In the genomic region with DNA sequence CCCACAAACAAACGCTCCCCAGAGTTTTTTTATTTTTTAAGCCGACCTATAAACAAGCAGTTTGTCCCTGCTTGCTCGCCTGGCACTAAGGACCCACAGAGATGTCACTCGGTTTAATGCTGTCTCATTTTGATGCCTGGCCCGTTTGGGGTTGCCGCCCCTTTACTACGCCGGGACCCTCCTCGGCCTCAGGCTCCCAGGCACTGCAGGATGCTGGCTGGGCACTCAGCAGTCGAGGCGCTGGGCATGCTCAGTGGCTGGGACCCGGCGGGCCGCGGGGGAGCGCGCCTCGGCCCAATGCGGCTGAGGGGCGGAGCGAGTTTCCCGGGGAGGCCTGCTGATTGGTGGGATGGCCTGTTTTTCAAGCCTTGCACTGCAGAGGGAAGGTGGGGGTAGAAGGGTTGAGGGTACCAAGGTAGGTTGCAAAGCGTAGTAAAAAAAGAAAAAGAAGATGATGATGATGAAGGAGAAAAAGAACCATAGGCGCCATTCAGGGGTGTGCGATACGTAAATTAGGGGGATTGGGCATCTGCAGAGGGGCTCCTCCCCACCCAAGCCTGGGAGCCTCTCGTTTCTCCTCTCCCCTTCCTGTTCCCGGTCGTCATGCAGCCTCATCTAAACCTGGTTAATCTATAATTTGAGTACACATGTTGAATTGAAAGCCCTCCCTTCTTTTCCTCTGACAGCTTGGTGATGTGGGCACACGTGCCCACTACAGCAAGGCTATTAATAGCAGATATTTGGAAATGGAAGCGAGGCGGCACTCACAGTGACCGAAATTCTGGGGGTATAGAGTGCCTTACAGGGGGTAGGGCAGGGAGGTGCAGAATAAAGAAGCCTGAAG, we compare ENCODE assay signal across 1 cellular context.
TF ChIP-seq lines count a peak whose summit lies in the region.

No MANE protein-coding gene starts in this region.

TF ChIP-seq in HepG2, 621 proteins besides CTCF, POLR2A, EP300 and RAD21 (continued from another document and continues in another):
- TF ChIP-seq, protein P1, sequence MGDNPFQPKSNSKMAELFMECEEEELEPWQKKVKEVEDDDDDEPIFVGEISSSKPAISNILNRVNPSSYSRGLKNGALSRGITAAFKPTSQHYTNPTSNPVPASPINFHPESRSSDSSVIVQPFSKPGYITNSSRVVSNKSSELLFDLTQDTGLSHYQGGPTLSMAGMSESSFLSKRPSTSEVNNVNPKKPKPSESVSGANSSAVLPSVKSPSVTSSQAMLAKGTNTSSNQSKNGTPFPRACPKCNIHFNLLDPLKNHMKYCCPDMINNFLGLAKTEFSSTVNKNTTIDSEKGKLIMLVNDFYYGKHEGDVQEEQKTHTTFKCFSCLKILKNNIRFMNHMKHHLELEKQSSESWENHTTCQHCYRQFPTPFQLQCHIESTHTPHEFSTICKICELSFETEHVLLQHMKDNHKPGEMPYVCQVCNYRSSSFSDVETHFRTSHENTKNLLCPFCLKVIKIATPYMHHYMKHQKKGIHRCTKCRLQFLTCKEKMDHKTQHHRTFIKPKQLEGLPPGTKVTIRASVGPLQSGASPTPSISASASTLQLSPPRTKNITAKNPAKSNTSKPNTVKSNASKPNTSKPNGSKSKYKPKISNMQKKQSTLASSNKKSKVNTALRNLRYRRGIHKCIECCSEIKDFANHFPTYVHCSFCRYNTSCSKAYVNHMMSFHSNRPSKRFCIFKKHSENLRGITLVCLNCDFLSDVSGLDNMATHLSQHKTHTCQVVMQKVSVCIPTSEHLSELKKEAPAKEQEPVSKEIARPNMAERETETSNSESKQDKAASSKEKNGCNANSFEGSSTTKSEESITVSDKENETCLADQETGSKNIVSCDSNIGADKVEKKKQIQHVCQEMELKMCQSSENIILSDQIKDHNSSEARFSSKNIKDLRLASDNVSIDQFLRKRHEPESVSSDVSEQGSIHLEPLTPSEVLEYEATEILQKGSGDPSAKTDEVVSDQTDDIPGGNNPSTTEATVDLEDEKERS (CRISPR knock-in tag; IDR thresholded peaks at IDR 0.05): no peak
- TF ChIP-seq CHD2 (IDR thresholded peaks at IDR 0.05; ENCODE audit: low read depth, low read length): no peak
- TF ChIP-seq ZNF567 (CRISPR knock-in tag; IDR thresholded peaks at IDR 0.05; ENCODE audit: borderline replicate concordance): no peak; the same call in 1 of the 2 replicates
- TF ChIP-seq, protein P2, sequence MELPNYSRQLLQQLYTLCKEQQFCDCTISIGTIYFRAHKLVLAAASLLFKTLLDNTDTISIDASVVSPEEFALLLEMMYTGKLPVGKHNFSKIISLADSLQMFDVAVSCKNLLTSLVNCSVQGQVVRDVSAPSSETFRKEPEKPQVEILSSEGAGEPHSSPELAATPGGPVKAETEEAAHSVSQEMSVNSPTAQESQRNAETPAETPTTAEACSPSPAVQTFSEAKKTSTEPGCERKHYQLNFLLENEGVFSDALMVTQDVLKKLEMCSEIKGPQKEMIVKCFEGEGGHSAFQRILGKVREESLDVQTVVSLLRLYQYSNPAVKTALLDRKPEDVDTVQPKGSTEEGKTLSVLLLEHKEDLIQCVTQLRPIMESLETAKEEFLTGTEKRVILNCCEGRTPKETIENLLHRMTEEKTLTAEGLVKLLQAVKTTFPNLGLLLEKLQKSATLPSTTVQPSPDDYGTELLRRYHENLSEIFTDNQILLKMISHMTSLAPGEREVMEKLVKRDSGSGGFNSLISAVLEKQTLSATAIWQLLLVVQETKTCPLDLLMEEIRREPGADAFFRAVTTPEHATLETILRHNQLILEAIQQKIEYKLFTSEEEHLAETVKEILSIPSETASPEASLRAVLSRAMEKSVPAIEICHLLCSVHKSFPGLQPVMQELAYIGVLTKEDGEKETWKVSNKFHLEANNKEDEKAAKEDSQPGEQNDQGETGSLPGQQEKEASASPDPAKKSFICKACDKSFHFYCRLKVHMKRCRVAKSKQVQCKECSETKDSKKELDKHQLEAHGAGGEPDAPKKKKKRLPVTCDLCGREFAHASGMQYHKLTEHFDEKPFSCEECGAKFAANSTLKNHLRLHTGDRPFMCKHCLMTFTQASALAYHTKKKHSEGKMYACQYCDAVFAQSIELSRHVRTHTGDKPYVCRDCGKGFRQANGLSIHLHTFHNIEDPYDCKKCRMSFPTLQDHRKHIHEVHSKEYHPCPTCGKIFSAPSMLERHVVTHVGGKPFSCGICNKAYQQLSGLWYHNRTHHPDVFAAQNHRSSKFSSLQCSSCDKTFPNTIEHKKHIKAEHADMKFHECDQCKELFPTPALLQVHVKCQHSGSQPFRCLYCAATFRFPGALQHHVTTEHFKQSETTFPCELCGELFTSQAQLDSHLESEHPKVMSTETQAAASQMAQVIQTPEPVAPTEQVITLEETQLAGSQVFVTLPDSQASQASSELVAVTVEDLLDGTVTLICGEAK (IDR thresholded peaks at IDR 0.05): no peak
- TF ChIP-seq, protein P2 (CRISPR knock-in tag; IDR thresholded peaks at IDR 0.05): no peak
- no peak for TF ChIP-seq KLF13 (CRISPR knock-in tag; IDR thresholded peaks at IDR 0.05)
- no peak for TF ChIP-seq ZNF20 (CRISPR knock-in tag; IDR thresholded peaks at IDR 0.05)
- no peak for TF ChIP-seq IKZF4 (CRISPR knock-in tag; IDR thresholded peaks at IDR 0.05; ENCODE audit: borderline replicate concordance, low read depth, not compliant biosample characterization)
- TF ChIP-seq ZFY (CRISPR knock-in tag; IDR thresholded peaks at IDR 0.05): peak; percentile 33; the same call in 1 of the 2 replicates
- TF ChIP-seq, protein P3, sequence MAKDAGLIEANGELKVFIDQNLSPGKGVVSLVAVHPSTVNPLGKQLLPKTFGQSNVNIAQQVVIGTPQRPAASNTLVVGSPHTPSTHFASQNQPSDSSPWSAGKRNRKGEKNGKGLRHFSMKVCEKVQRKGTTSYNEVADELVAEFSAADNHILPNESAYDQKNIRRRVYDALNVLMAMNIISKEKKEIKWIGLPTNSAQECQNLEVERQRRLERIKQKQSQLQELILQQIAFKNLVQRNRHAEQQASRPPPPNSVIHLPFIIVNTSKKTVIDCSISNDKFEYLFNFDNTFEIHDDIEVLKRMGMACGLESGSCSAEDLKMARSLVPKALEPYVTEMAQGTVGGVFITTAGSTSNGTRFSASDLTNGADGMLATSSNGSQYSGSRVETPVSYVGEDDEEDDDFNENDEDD (CRISPR knock-in tag; IDR thresholded peaks at IDR 0.05; ENCODE audit: borderline replicate concordance): peak; percentile 71; the same call in 1 of the 2 replicates
- TF ChIP-seq, protein P4, sequence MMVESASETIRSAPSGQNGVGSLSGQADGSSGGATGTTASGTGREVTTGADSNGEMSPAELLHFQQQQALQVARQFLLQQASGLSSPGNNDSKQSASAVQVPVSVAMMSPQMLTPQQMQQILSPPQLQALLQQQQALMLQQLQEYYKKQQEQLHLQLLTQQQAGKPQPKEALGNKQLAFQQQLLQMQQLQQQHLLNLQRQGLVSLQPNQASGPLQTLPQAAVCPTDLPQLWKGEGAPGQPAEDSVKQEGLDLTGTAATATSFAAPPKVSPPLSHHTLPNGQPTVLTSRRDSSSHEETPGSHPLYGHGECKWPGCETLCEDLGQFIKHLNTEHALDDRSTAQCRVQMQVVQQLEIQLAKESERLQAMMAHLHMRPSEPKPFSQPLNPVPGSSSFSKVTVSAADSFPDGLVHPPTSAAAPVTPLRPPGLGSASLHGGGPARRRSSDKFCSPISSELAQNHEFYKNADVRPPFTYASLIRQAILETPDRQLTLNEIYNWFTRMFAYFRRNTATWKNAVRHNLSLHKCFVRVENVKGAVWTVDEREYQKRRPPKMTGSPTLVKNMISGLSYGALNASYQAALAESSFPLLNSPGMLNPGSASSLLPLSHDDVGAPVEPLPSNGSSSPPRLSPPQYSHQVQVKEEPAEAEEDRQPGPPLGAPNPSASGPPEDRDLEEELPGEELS (CRISPR knock-in tag; IDR thresholded peaks at IDR 0.05): peak; percentile 30; the same call in 1 of the 2 replicates
- no peak for TF ChIP-seq NPAS2 (CRISPR knock-in tag; IDR thresholded peaks at IDR 0.05; ENCODE audit: borderline replicate concordance)
- no peak for TF ChIP-seq ISX (CRISPR knock-in tag; conservative IDR thresholded peaks at IDR 0.05)
- no peak for TF ChIP-seq SNRNP70 (IDR thresholded peaks at IDR 0.05; ENCODE audit: low read depth, low read length)
- TF ChIP-seq TSC22D2 (CRISPR knock-in tag; IDR thresholded peaks at IDR 0.05; ENCODE audit: borderline replicate concordance): 0 out of 2 replicates have a peak, but pooled peaks have one; percentile 23
- TF ChIP-seq MIER3 (CRISPR knock-in tag; IDR thresholded peaks at IDR 0.05; ENCODE audit: borderline replicate concordance): no peak
- no peak for TF ChIP-seq ZNF510 (CRISPR knock-in tag; IDR thresholded peaks at IDR 0.05; ENCODE audit: low read depth)
- no peak for TF ChIP-seq ZNF484 (CRISPR knock-in tag; IDR thresholded peaks at IDR 0.05; ENCODE audit: borderline replicate concordance, low read depth)
- no peak for TF ChIP-seq ZSCAN29 (CRISPR knock-in tag; conservative IDR thresholded peaks at IDR 0.05)
- TF ChIP-seq JUNB (CRISPR knock-in tag; IDR thresholded peaks at IDR 0.05; ENCODE audit: borderline replicate concordance): no peak
- no peak for TF ChIP-seq RNF2 (conservative IDR thresholded peaks at IDR 0.05; ENCODE audit: low read depth)
- no peak for TF ChIP-seq ZNF292 (CRISPR knock-in tag; IDR thresholded peaks at IDR 0.05; ENCODE audit: borderline replicate concordance, low read depth)
- TF ChIP-seq KDM4B (CRISPR knock-in tag; IDR thresholded peaks at IDR 0.05): 0 out of 2 replicates have a peak, but pooled peaks have one; percentile 3
- TF ChIP-seq ELF1 (CRISPR knock-in tag; IDR thresholded peaks at IDR 0.05): no peak; the same call in 1 of the 2 replicates
- TF ChIP-seq ZFYVE20 (CRISPR knock-in tag; IDR thresholded peaks at IDR 0.05; ENCODE audit: borderline replicate concordance, low read depth): no peak
- no peak for TF ChIP-seq ZNF367 (CRISPR knock-in tag; IDR thresholded peaks at IDR 0.05; ENCODE audit: borderline replicate concordance)
- no peak; the same call in 1 of the 2 replicates for TF ChIP-seq HMG20A (CRISPR knock-in tag; IDR thresholded peaks at IDR 0.05; ENCODE audit: borderline replicate concordance)
- no peak for TF ChIP-seq FOXA1 (IDR thresholded peaks at IDR 0.05)
- peak; percentile 50; the same call in 1 of the 2 replicates for TF ChIP-seq FOXA1 (CRISPR knock-in tag; IDR thresholded peaks at IDR 0.05)
- no peak for TF ChIP-seq FIP1L1 (IDR thresholded peaks at IDR 0.05; ENCODE audit: borderline replicate concordance, insufficient read depth, low read depth, low read length)
- TF ChIP-seq ZNF7 (CRISPR knock-in tag; IDR thresholded peaks at IDR 0.05): no peak
- no peak for TF ChIP-seq TMF1 (CRISPR knock-in tag; IDR thresholded peaks at IDR 0.05; ENCODE audit: low read depth)
- no peak for TF ChIP-seq MBNL3 (CRISPR knock-in tag; conservative IDR thresholded peaks at IDR 0.05)
- no peak for TF ChIP-seq TOPORS (CRISPR knock-in tag; IDR thresholded peaks at IDR 0.05)
- TF ChIP-seq SIX1 (CRISPR knock-in tag; IDR thresholded peaks at IDR 0.05; ENCODE audit: borderline replicate concordance): no peak; the same call in 1 of the 2 replicates
- TF ChIP-seq, protein P5, sequence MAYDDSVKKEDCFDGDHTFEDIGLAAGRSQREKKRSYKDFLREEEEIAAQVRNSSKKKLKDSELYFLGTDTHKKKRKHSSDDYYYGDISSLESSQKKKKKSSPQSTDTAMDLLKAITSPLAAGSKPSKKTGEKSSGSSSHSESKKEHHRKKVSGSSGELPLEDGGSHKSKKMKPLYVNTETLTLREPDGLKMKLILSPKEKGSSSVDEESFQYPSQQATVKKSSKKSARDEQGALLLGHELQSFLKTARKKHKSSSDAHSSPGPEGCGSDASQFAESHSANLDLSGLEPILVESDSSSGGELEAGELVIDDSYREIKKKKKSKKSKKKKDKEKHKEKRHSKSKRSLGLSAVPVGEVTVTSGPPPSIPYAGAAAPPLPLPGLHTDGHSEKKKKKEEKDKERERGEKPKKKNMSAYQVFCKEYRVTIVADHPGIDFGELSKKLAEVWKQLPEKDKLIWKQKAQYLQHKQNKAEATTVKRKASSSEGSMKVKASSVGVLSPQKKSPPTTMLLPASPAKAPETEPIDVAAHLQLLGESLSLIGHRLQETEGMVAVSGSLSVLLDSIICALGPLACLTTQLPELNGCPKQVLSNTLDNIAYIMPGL (CRISPR knock-in tag; IDR thresholded peaks at IDR 0.05; ENCODE audit: borderline replicate concordance in 1 of 2, low read depth in 1 of 2): no peak; a peak in 1 of 4 replicates
- no peak for TF ChIP-seq ZMYM2 (CRISPR knock-in tag; IDR thresholded peaks at IDR 0.05)
- TF ChIP-seq SP1 (IDR thresholded peaks at IDR 0.05): no peak
- peak; percentile 25; the same call in 1 of the 2 replicates for TF ChIP-seq SP1 (CRISPR knock-in tag; IDR thresholded peaks at IDR 0.05)
- no peak for TF ChIP-seq ZNF260 (CRISPR knock-in tag; IDR thresholded peaks at IDR 0.05; ENCODE audit: borderline replicate concordance, low read depth)
- no peak for TF ChIP-seq CBX5 (CRISPR knock-in tag; IDR thresholded peaks at IDR 0.05; ENCODE audit: borderline replicate concordance)
